Comparison of ENCODE assay signal across 19 cellular contexts in genomic region chr2:69594341-69594740, GRCh38. TPM values are rescaled to one million over a fixed set of nuclear protein-coding genes. Genes with fewer than 3 reads are reported as not detected.
DNase-seq lines count a peak whose midpoint lies in the region; ATAC-seq and TF ChIP-seq lines count a peak whose summit lies in the region.
"Had no signal": no experiment of that assay in that cellular context is flagged by ENCODE, and none has a peak within 500 bp of the region (broad histone marks: within the 10 kb centered on the region; RNA-seq: fewer than 3 reads in every experiment).

No MANE protein-coding gene starts in this region.

- POLR2A ChIA-PET in naive thymus-derived CD8-positive, alpha-beta T cell (lab: Charles Lee): no interaction called here

- peaks cover 0 to 26% (median 8%) of the 10 kb centered on the region in 3 donors for H3K36me3 Mint-ChIP-seq in naive thymus-derived CD8-positive, alpha-beta T cell

- H3K27ac ChIP-seq in tibial nerve (no peak overlapping the region), gastroesophageal sphincter (no peak overlapping the region)
- H3K27ac ChIP-seq: WERI-Rb-1 had no signal

- no peak for TF ChIP-seq EP300 in tibial nerve (IDR thresholded peaks at IDR 0.05)
- TF ChIP-seq EP300 in gastroesophageal sphincter (IDR thresholded peaks at IDR 0.05): no peak

- WGBS in tibial nerve, 2 donors: 96% methylated on average over 3 of the region's 3 CpGs
- WGBS in gastroesophageal sphincter (ENCODE audit: low coverage in 1 of 2), 2 donors: 94 to 95% methylated on average over 3 of the region's 3 CpGs

- H3K4me1 Mint-ChIP-seq in naive thymus-derived CD8-positive, alpha-beta T cell: peaks cover 32 to 84% (median 77%) of the 10 kb centered on the region in 4 donors

- H3K27ac Mint-ChIP-seq in naive thymus-derived CD8-positive, alpha-beta T cell: peak overlapping the region in 7 of 10 donors; percentile 5 to 54 (median 33)
- H3K27ac Mint-ChIP-seq: activated CD4-positive, alpha-beta memory T cell treated with anti-CD3 and anti-CD28 coated beads, Interleukin-2, amount 10 ng/mL, durations not matched to agents 7 days and 5 days; B cell had no signal

- TF ChIP-seq POLR2A in tibial nerve (IDR thresholded peaks at IDR 0.05): no peak
- TF ChIP-seq POLR2A in gastroesophageal sphincter (IDR thresholded peaks at IDR 0.05): no peak

- H3K9me3 Mint-ChIP-seq in naive thymus-derived CD8-positive, alpha-beta T cell: no peaks in the 10 kb centered on the region
- H3K9me3 Mint-ChIP-seq: activated CD4-positive, alpha-beta memory T cell treated with anti-CD3 and anti-CD28 coated beads, Interleukin-2, amount 10 ng/mL, durations not matched to agents 7 days and 5 days; activated T-cell treated with anti-CD3 and anti-CD28 coated beads, Interleukin-2, amount 50 U/mL, for 24 hours; central memory CD8-positive, alpha-beta T cell had no signal

- H3K4me3 Mint-ChIP-seq in naive thymus-derived CD8-positive, alpha-beta T cell: no peak overlapping the region
- H3K4me3 Mint-ChIP-seq: activated CD4-positive, alpha-beta memory T cell treated with anti-CD3 and anti-CD28 coated beads, Interleukin-2, amount 10 ng/mL, durations not matched to agents 7 days and 5 days; activated T-cell treated with anti-CD3 and anti-CD28 coated beads, Interleukin-2, amount 50 U/mL, for 24 hours; B cell; central memory CD8-positive, alpha-beta T cell had no signal

- DNase-seq in AG10803 (ENCODE audit: low read depth) (peak; percentile 84), HCEC 1CT (peak; percentile 58), epithelial cell of proximal tubule (ENCODE audit: low read depth) (peak; percentile 84), tibial nerve (ENCODE audit: low spot score in 2 of 2) (no peak), T-helper 1 cell (no peak), iPS-NIHi7 (ENCODE audit: extremely low spot score) (no peak)
- no peak for DNase-seq in naive thymus-derived CD8-positive, alpha-beta T cell
- DNase-seq: activated CD4-positive, alpha-beta memory T cell treated with anti-CD3 and anti-CD28 coated beads, Interleukin-2, amount 10 ng/mL, durations not matched to agents 7 days and 5 days; activated T-cell treated with anti-CD3 and anti-CD28 coated beads, Interleukin-2, amount 50 U/mL, for 24 hours; Calu3; NCI-H1092 treated with DMSO at 0.1 percent for 48 hours; NCI-H526 treated with DMSO at 0.1 percent for 48 hours; SHP77 treated with DMSO at 0.1 percent for 48 hours; stimulated activated CD4-positive, alpha-beta T cell treated with anti-CD3 and anti-CD28 coated beads, Interleukin-2, amount 100 ng/mL, for 48 hours; WERI-Rb-1 had no signal

- H3K27me3 Mint-ChIP-seq in naive thymus-derived CD8-positive, alpha-beta T cell: no peaks in the 10 kb centered on the region
- H3K27me3 Mint-ChIP-seq: activated CD4-positive, alpha-beta memory T cell treated with anti-CD3 and anti-CD28 coated beads, Interleukin-2, amount 10 ng/mL, durations not matched to agents 7 days and 5 days; activated T-cell treated with anti-CD3 and anti-CD28 coated beads, Interleukin-2, amount 50 U/mL, for 24 hours; central memory CD8-positive, alpha-beta T cell had no signal

- H3K27me3 ChIP-seq in tibial nerve (no peaks in the 10 kb centered on the region), gastroesophageal sphincter (no peaks in the 10 kb centered on the region)

- H3K36me3 ChIP-seq in tibial nerve (peaks cover 0 to 6% (median 0%) of the 10 kb centered on the region in 3 donors), gastroesophageal sphincter (no peaks in the 10 kb centered on the region)
- H3K36me3 ChIP-seq: WERI-Rb-1 had no signal

- TF ChIP-seq CTCF in AG10803 (conservative IDR thresholded peaks at IDR 0.05; ENCODE audit: low read length) (no peak), epithelial cell of proximal tubule (conservative IDR thresholded peaks at IDR 0.05; ENCODE audit: low read depth, low read length) (no peak), tibial nerve (IDR thresholded peaks at IDR 0.05) (no peak), gastroesophageal sphincter (IDR thresholded peaks at IDR 0.05) (no peak)

- H3K4me1 ChIP-seq in tibial nerve (peaks cover 0 to 8% (median 0%) of the 10 kb centered on the region in 4 donors), gastroesophageal sphincter (peaks cover 0 to 23% (median 0%) of the 10 kb centered on the region in 3 donors)

- H3K4me3 ChIP-seq in AG10803 (ENCODE audit: low read length) (no peak overlapping the region), epithelial cell of proximal tubule (ENCODE audit: low read depth, low read length) (no peak overlapping the region), tibial nerve (no peak overlapping the region), gastroesophageal sphincter (no peak overlapping the region)
- H3K4me3 ChIP-seq: K562 had no signal

- no peak for ATAC-seq in naive thymus-derived CD8-positive, alpha-beta T cell
- no peak for ATAC-seq in gastroesophageal sphincter
- ATAC-seq: K562 had no signal

- H3K9me3 ChIP-seq in tibial nerve: no peaks in the 10 kb centered on the region
- H3K9me3 ChIP-seq in gastroesophageal sphincter: no peaks in the 10 kb centered on the region

RNA-seq across cellular contexts. Expression of gene AAK1, which starts 49.2 kb away (rescaled TPM):
- total RNA-seq in epithelial cell of proximal tubule: 12.8 and 32.2 TPM in 2 replicates
- 100 to 1,000 TPM; 216 to 222 TPM for total RNA-seq in naive thymus-derived CD8-positive, alpha-beta T cell
- 100 to 1,000 TPM in 1 of 3 donors, 10 to 100 TPM in 2; 59.8 to 106 (median 97.3) TPM for polyA plus RNA-seq in naive thymus-derived CD8-positive, alpha-beta T cell
- 10 to 100 TPM; 29.2 to 70.5 (median 44.5) TPM for total RNA-seq in tibial nerve
- total RNA-seq in gastroesophageal sphincter: 10 to 100 TPM; 32.3 to 55.9 (median 49.6) TPM

Comparison
In these comparisons a context has a peak if more than half of its experiments do, and no peak if none do; other contexts are left out.
1. DNase-seq: peak in AG10803 (single experiment), HCEC 1CT (single experiment) and epithelial cell of proximal tubule (single experiment); none in naive thymus-derived CD8-positive, alpha-beta T cell (0 of 10), tibial nerve (0 of 2), T-helper 1 cell (0 of 5) and iPS-NIHi7 (single experiment).